Comparison of ENCODE assay signal across 10 cellular contexts in genomic region chr2:151730242-151730975, GRCh38. TPM values are rescaled to one million over a fixed set of nuclear protein-coding genes. Genes with fewer than 3 reads are reported as not detected.
A peak's percentile ranks its signal among the peaks of the same experiment; 100 is the strongest.
DNase-seq lines count a peak whose midpoint lies in the region; ATAC-seq, FAIRE-seq and TF ChIP-seq lines count a peak whose summit lies in the region.
"Had no signal": no experiment of that assay in that cellular context is flagged by ENCODE, and none has a peak within 500 bp of the region (broad histone marks: within the 10 kb centered on the region; RNA-seq: fewer than 3 reads in every experiment).

No MANE protein-coding gene starts in this region.

- 77 to 84% methylated on average over 5 of the region's 5 CpGs for WGBS in pancreas, 2 donors

- no peak overlapping the region for H3K4me3 ChIP-seq in HUES48 (ENCODE audit: low read depth, low read length)
- H3K4me3 ChIP-seq in fibroblast of villous mesenchyme (ENCODE audit: low read depth, low read length) = no peak overlapping the region
- H3K4me3 ChIP-seq in pancreas = no peak overlapping the region
- H3K4me3 ChIP-seq: SJSA1 had no signal

- H3K9me3 ChIP-seq in HUES48 (ENCODE audit: control insufficient read depth, insufficient read depth, low read length) (no peaks in the 10 kb centered on the region), pancreas (no peaks in the 10 kb centered on the region)
- H3K9me3 ChIP-seq: SJSA1 had no signal

- DNase-seq in EH (ENCODE audit: low read depth) (peak; percentile 11), fibroblast of villous mesenchyme (ENCODE audit: low read depth) (peak; percentile 8), pancreas (no peak), GDM1 (lab: John Stamatoyannopoulos, UW) (no peak)
- DNase-seq: CD4-positive, alpha-beta T cell had no signal

- intact Hi-C loops in pancreas (cut with DNase I) = no loop called here

- peak; percentile 63 for ATAC-seq in GM21515 (IDR thresholded peaks at IDR 0.05; ENCODE audit: unreplicated experiment)
- no peak for ATAC-seq in HG03196 (IDR thresholded peaks at IDR 0.05; ENCODE audit: unreplicated experiment)
- no peak for ATAC-seq in pancreas
- ATAC-seq in GM21423 (IDR thresholded peaks at IDR 0.05; ENCODE audit: unreplicated experiment) = no peak

- no peak for FAIRE-seq in pancreas (lab: Jason Lieb, UNC)

- H3K4me1 ChIP-seq in HUES48 (ENCODE audit: control insufficient read depth, insufficient read depth, low read length) (peaks cover 59% of the 10 kb centered on the region), pancreas (peaks cover 0 to 8% (median 4%) of the 10 kb centered on the region in 3 donors)
- H3K4me1 ChIP-seq: SJSA1 had no signal

- H3K9ac ChIP-seq in HUES48 (ENCODE audit: low read depth, low read length) = no peak overlapping the region

- TF ChIP-seq CTCF in fibroblast of villous mesenchyme (IDR thresholded peaks at IDR 0.05; ENCODE audit: insufficient read depth, low read depth, low read length) (no peak), pancreas (IDR thresholded peaks at IDR 0.05) (no peak)

- H3K36me3 ChIP-seq in HUES48 (ENCODE audit: control insufficient read depth, insufficient read depth, low read length) (no peaks in the 10 kb centered on the region), pancreas (no peaks in the 10 kb centered on the region)
- H3K36me3 ChIP-seq: SJSA1 had no signal

- peak overlapping the region; percentile 16 for H3K27ac ChIP-seq in HUES48 (ENCODE audit: low read depth, low read length)
- H3K27ac ChIP-seq in pancreas = no peak overlapping the region
- H3K27ac ChIP-seq: SJSA1 had no signal

- H3K27me3 ChIP-seq in HUES48 (ENCODE audit: control insufficient read depth, insufficient read depth, low read length) (no peaks in the 10 kb centered on the region), pancreas (no peaks in the 10 kb centered on the region)

RNA-seq across cellular contexts. Expression of gene NEB, which starts 3.9 kb away (rescaled TPM):
- total RNA-seq in fibroblast of villous mesenchyme = under 0.01 TPM in 2 replicates
- 1 to 10 TPM in 1 of 6 donors, under 1 TPM in 5; 0.58 to 1.5 (median 0.70) TPM for total RNA-seq in pancreas
- 1 to 10 TPM in 1 of 2 donors, under 1 TPM in 1; 0.99 to 2.5 TPM for polyA plus RNA-seq in pancreas

Comparison
In these comparisons a context has a peak if more than half of its experiments do, and no peak if none do; other contexts are left out.
1. DNase-seq: peak in EH (single experiment) and fibroblast of villous mesenchyme (single experiment); none in pancreas (0 of 6) and GDM1 (single experiment).